8 cellular contexts compared by ENCODE assay signal in genomic region chr3:125381743-125382142, GRCh38. TPM values are rescaled to one million over a fixed set of nuclear protein-coding genes. Genes with fewer than 3 reads are reported as not detected.
DNase-seq lines count a peak whose midpoint lies in the region; ATAC-seq, FAIRE-seq and TF ChIP-seq lines count a peak whose summit lies in the region.

No MANE protein-coding gene starts in this region.

- peak; percentile 49 for FAIRE-seq in GM18507 (lab: Jason Lieb, UNC)
- no peak for FAIRE-seq in frontal cortex (lab: Jason Lieb, UNC)

- no peaks in the 10 kb centered on the region for H4K20me1 ChIP-seq in OCI-LY7 (ENCODE audit: insufficient read depth, low read length)

- intact Hi-C loops in OCI-LY7 (cut with micrococcal nuclease; ENCODE audit: unreplicated experiment) = no loop called here

- no peak overlapping the region for H3K27ac ChIP-seq in OCI-LY7 (ENCODE audit: low read depth, low read length, poor library complexity, severe bottlenecking)

- H3K36me3 ChIP-seq in OCI-LY7 (ENCODE audit: insufficient read depth, low read length) = no peaks in the 10 kb centered on the region

- no peaks in the 10 kb centered on the region for H3K9me3 ChIP-seq in OCI-LY7 (ENCODE audit: low read length)

- no peak for ATAC-seq in HG02981 (IDR thresholded peaks at IDR 0.05; ENCODE audit: unreplicated experiment)
- no peak for ATAC-seq in GM19328 (IDR thresholded peaks at IDR 0.05; ENCODE audit: unreplicated experiment)

- no peaks in the 10 kb centered on the region for H3K9me2 ChIP-seq in OCI-LY7 (ENCODE audit: insufficient read depth, low read length)

- H3K4me1 ChIP-seq in OCI-LY7 (ENCODE audit: insufficient read depth, low read length, poor library complexity, severe bottlenecking) = peaks cover 9% of the 10 kb centered on the region

- DNase-seq in A172 (ENCODE audit: low spot score) (peak; percentile 75), GM18507 (ENCODE audit: extremely low spot score, insufficient read length, low read depth) (no peak), OCI-LY7 (ENCODE audit: low spot score) (peak; percentile 47), choroid plexus epithelial cell (ENCODE audit: low read depth) (peak; percentile 41), frontal cortex (ENCODE audit: low spot score in 2 of 2) (no peak), Kasumi-1 (lab: John Stamatoyannopoulos, UW) (no peak)

- TF ChIP-seq CTCF in OCI-LY7 (conservative IDR thresholded peaks at IDR 0.05; ENCODE audit: low read length) (no peak), choroid plexus epithelial cell (conservative IDR thresholded peaks at IDR 0.05; ENCODE audit: low read depth, low read length) (no peak)

- H2AFZ ChIP-seq in OCI-LY7 (ENCODE audit: low read length) = peak overlapping the region; percentile 6; the same call in 1 of the 2 replicates

- H3K4me3 ChIP-seq in OCI-LY7 (ENCODE audit: low read depth, low read length, poor library complexity, severe bottlenecking) = no peak overlapping the region
- H3K4me3 ChIP-seq in choroid plexus epithelial cell (ENCODE audit: low read depth, low read length) = no peak overlapping the region

- no TSS peak for BruUV-seq in OCI-LY7 (replicated peaks; lab: Mats Ljungman, UMichigan)

- peak overlapping the region; percentile 15; the same call in 1 of the 2 replicates for H3K4me2 ChIP-seq in OCI-LY7 (ENCODE audit: low read length)

- POLR2A ChIA-PET in OCI-LY7 (lab: Charles Lee) = interaction anchor here (0.5 to 1.4 kb wide), 4 partner anchors 8 to 1986 kb away, joined by 3 to 4 read pairs (median 3); no protein-coding TSS in a partner anchor

- H3K79me2 ChIP-seq in OCI-LY7 (ENCODE audit: insufficient read depth, low read depth, low read length) = no peaks in the 10 kb centered on the region

- CTCF ChIA-PET in OCI-LY7 (lab: Charles Lee; ENCODE audit: unreplicated experiment) = interaction anchor here (0.5 kb wide), 1 partner anchor 214 kb away, joined by 3 read pairs; no protein-coding TSS in a partner anchor

RNA-seq across cellular contexts. Expression of gene ZNF148, which starts 6.6 kb away (rescaled TPM):
- 51.9 and 53.5 TPM in 2 replicates for total RNA-seq in A172 (2014; rRNA removed; shearing (Covaris generic))
- 19.8 and 20.9 TPM in 2 replicates for total RNA-seq in OCI-LY7 (2014; rRNA removed; shearing (Covaris generic))
- 35.4 and 42.1 TPM in 2 replicates for total RNA-seq in OCI-LY7 (2022)
- total RNA-seq in frontal cortex = 106 TPM

Comparison
In these comparisons a context has a peak if more than half of its experiments do, and no peak if none do; other contexts are left out.
1. DNase-seq: peak in A172 (single experiment), OCI-LY7 (single experiment) and choroid plexus epithelial cell (single experiment); none in GM18507 (single experiment), frontal cortex (0 of 2) and Kasumi-1 (0 of 2).